In the genomic region with DNA sequence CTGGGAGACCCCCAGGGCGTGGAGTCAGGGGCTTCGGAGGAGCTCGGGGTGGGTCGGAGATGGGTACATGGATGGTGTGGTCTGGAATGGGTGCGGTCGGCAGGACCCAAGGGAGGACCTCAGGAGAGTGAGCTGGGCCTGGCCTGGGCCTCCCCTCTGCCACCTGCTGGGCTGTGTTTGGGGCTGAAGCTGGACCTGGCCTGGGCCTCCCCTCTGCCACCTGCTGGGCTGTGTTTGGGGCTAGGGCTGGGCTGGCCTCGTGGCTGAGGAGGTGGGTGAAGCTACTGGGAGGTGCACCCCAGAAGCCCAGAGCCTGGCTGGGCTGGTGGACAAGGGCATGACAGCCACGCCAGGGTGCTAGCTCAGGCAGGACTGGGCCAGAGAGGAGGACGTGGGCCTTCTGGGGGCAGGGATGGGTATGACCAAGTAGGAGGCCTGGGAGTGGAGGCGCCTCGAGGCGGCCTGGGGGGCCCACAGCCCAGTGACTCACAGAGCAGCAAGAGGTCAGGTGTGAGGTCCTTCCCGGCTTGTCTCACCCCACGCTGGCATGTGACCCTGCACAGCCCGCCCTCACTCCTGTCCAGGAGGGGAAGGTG, we compare ENCODE assay signal across 10 cellular contexts. TPM values are rescaled to one million over a fixed set of nuclear protein-coding genes. Genes with fewer than 3 reads are reported as not detected.
DNase-seq lines count a peak whose midpoint lies in the region; ATAC-seq and TF ChIP-seq lines count a peak whose summit lies in the region.
"Had no signal": no experiment of that assay in that cellular context is flagged by ENCODE, and none has a peak within 500 bp of the region (broad histone marks: within the 10 kb centered on the region; RNA-seq: fewer than 3 reads in every experiment).

No MANE protein-coding gene starts in this region.

- no peak overlapping the region for H4K91ac ChIP-seq in trophoblast cell (ENCODE audit: low read depth, low read length)

- no peak overlapping the region for H2BK5ac ChIP-seq in trophoblast cell (ENCODE audit: low read depth, low read length, poor library complexity)

- TF ChIP-seq CTCF in epithelial cell of esophagus (IDR thresholded peaks at IDR 0.05; ENCODE audit: insufficient read depth, low read depth, low read length, missing control alignments), result peak; percentile 62

- H4K8ac ChIP-seq in trophoblast cell (ENCODE audit: low read depth, low read length), result no peak overlapping the region

- H3K4me3 ChIP-seq in epithelial cell of esophagus (ENCODE audit: low read length) (no peak overlapping the region), trophoblast cell (ENCODE audit: low read depth, low read length) (no peak overlapping the region)

- DNase-seq in G401 (ENCODE audit: low spot score), result peak; percentile 57
- DNase-seq in OCI-M1 (lab: John Stamatoyannopoulos, UW), result peak; percentile 74
- DNase-seq in epithelial cell of esophagus (ENCODE audit: low read depth), result peak; percentile 57
- peak in 1 of 2 donors; percentile 30 for DNase-seq in trophoblast cell
- DNase-seq: hypothalamus had no signal

- in situ Hi-C loops in G401 (cut with HindIII; ENCODE audit: low sequenced_read_pairs), result no loop called here

- no peak overlapping the region for H3K4ac ChIP-seq in trophoblast cell (ENCODE audit: low read depth, low read length)

- peaks cover 0 to 3% of the 10 kb centered on the region in 2 experiments for H3K36me3 ChIP-seq in trophoblast cell (ENCODE audit: control insufficient read depth in 1 of 2, insufficient read depth in 2 of 2, low read length in 2 of 2)

- peak overlapping the region; percentile 7 for H2AK5ac ChIP-seq in trophoblast cell (ENCODE audit: low read length)

- H3K4me1 ChIP-seq in trophoblast cell (ENCODE audit: control insufficient read depth in 1 of 2, insufficient read depth in 2 of 2, low read length in 2 of 2), result peaks cover 41 to 46% of the 10 kb centered on the region in 2 experiments

- no peak overlapping the region for H3K23ac ChIP-seq in trophoblast cell (ENCODE audit: low read length)

- H3K4me2 ChIP-seq in trophoblast cell (ENCODE audit: low read length), result no peak overlapping the region

- no peak for ATAC-seq in GM18498 (IDR thresholded peaks at IDR 0.05; ENCODE audit: unreplicated experiment)
- no peak for ATAC-seq in HG02852 (IDR thresholded peaks at IDR 0.05; ENCODE audit: unreplicated experiment)
- no peak for ATAC-seq in HG02981 (IDR thresholded peaks at IDR 0.05; ENCODE audit: unreplicated experiment)
- no peak for ATAC-seq in HG03354 (IDR thresholded peaks at IDR 0.05; ENCODE audit: poor library complexity, severe bottlenecking, unreplicated experiment)

- no peak overlapping the region for H3K14ac ChIP-seq in trophoblast cell (ENCODE audit: low read length)

- H3K27me3 ChIP-seq in trophoblast cell (ENCODE audit: insufficient read depth, low read length), result peaks cover 11% of the 10 kb centered on the region

- no peak overlapping the region for H3K18ac ChIP-seq in trophoblast cell (ENCODE audit: low read length)

- H3K79me2 ChIP-seq in trophoblast cell (ENCODE audit: control insufficient read depth, insufficient read depth, low read length, poor library complexity), result peaks cover 4% of the 10 kb centered on the region

- no peak overlapping the region for H2BK120ac ChIP-seq in trophoblast cell (ENCODE audit: insufficient read depth, low read length, poor library complexity)

- peaks cover 5% of the 10 kb centered on the region for H3K9me3 ChIP-seq in trophoblast cell (ENCODE audit: insufficient read depth, low read depth, low read length)

- no peak overlapping the region for H2BK12ac ChIP-seq in trophoblast cell (ENCODE audit: low read length)

- no peak overlapping the region for H2AFZ ChIP-seq in trophoblast cell (ENCODE audit: insufficient read depth, low read length, poor library complexity)

- no peak overlapping the region for H4K12ac ChIP-seq in trophoblast cell (ENCODE audit: low read depth, low read length)

- no peak overlapping the region for H3K27ac ChIP-seq in trophoblast cell (ENCODE audit: low read depth, low read length)

- WGBS in trophoblast cell (ENCODE audit: extremely low coverage, insufficient coverage, insufficient read length), result no CpG with 5 or more reads among the region's 15 CpGs

- peaks cover 26% of the 10 kb centered on the region for H3K79me1 ChIP-seq in trophoblast cell (ENCODE audit: low read length)

- no peak overlapping the region for H3K9ac ChIP-seq in trophoblast cell (ENCODE audit: low read length)

RNA-seq across cellular contexts. Expression of gene SAMD11, which starts 14.5 kb away (rescaled TPM):
- 398 and 434 TPM in 2 replicates for total RNA-seq in G401 (2014; rRNA removed; shearing (Covaris generic))
- polyA plus RNA-seq in trophoblast cell (2013), result 16.6 and 18.4 TPM in 2 replicates
- total RNA-seq: T-helper 2 cell treated with Interferon-gamma antibody and Interleukin-4, amounts not matched to agents 100 ng/mL and 5 ng/mL, for 36 hours had no signal

RNA-seq across cellular contexts. Expression of gene NOC2L, which starts 20.9 kb away (rescaled TPM):
- total RNA-seq in G401 (2014; rRNA removed; shearing (Covaris generic)), result 193 and 221 TPM in 2 replicates
- 41.5 and 42.0 TPM in 2 replicates for polyA plus RNA-seq in trophoblast cell (2013)

RNA-seq across cellular contexts. Expression of gene KLHL17, which starts 22.2 kb away (rescaled TPM):
- 23.3 and 25.4 TPM in 2 replicates for total RNA-seq in G401 (2014; rRNA removed; shearing (Covaris generic))
- 18.1 and 18.5 TPM in 2 replicates for polyA plus RNA-seq in trophoblast cell (2013)

RNA-seq across cellular contexts. Expression of gene PLEKHN1, which starts 28.1 kb away (rescaled TPM):
- total RNA-seq in G401 (2014; rRNA removed; shearing (Covaris generic)), result 4.3 and 5.5 TPM in 2 replicates
- 1.9 and 2.1 TPM in 2 replicates for polyA plus RNA-seq in trophoblast cell (2013)

RNA-seq across cellular contexts. Expression of gene PERM1, which starts 43.7 kb away (rescaled TPM):
- total RNA-seq in G401 (2014; rRNA removed; shearing (Covaris generic)), result 0.17 TPM in 1 of 2 replicates, not detected in the other
- not detected in 2 replicates for polyA plus RNA-seq in trophoblast cell (2013)
- total RNA-seq: T-helper 2 cell treated with Interferon-gamma antibody and Interleukin-4, amounts not matched to agents 100 ng/mL and 5 ng/mL, for 36 hours had no signal
